In the genomic region with DNA sequence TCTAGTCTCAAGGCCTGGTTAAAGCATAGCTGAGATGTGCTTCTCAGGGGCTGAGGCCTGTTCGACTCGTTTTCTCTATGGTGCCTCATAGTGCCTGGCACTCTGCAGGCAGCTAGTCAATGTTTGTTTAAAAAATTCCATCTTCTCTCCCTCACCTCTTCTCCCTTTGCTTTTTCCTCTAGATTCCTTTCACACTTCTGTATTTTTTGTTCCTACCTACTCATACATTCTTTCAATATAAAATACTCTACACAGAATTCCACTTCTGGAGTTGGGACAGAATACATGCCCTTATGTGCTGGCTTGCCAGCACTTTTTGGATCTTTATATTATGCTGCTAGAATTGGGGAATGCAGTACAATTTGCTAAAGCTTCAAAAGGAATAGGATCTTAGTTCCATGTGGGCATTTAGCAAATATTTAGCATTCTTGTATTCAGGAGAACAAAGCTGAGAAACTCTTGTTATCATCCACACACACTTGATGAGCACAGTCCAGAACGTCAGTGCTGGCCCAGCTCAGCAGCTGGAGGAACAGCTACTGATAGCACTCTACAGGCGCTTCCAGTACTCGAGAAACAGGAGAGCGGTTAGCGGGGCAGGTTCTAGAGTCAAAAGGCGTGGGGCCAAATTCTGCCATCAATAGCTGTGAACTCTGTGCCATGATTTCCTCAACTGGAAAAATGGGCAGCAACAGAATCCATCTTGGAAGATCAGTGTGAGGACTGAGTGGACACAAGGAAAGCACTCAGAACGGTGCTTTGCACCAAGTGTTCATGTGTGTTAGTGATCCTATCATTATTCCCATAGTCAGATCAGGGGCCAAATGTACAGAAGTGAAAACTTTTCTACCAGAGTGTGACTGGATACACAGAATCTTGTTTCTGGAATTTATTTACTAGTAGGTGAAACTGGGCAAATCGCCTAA, we compare ENCODE assay signal across 1 cellular context.
TF ChIP-seq lines count a peak whose summit lies in the region.

No MANE protein-coding gene starts in this region.

TF ChIP-seq in HepG2, 621 proteins besides CTCF, POLR2A, EP300 and RAD21:
- TF ChIP-seq BRCA1 (CRISPR knock-in tag; IDR thresholded peaks at IDR 0.05) (no peak), HDAC1 (CRISPR knock-in tag; IDR thresholded peaks at IDR 0.05) (no peak), KAT8 (CRISPR knock-in tag; IDR thresholded peaks at IDR 0.05) (peak; percentile 36; the same call in 1 of the 2 replicates), ZNF546 (CRISPR knock-in tag; conservative IDR thresholded peaks at IDR 0.05) (no peak), POLR2G (IDR thresholded peaks at IDR 0.05; ENCODE audit: low read depth, low read length) (peak; percentile 25; the same call in 1 of the 2 replicates), HNF4A (CRISPR knock-in tag; IDR thresholded peaks at IDR 0.05) (no peak), ZNF775 (CRISPR knock-in tag; IDR thresholded peaks at IDR 0.05; ENCODE audit: borderline replicate concordance) (peak; percentile 99), ARID5B (CRISPR knock-in tag; IDR thresholded peaks at IDR 0.05) (peak; percentile 45), ZSCAN9 (CRISPR knock-in tag; IDR thresholded peaks at IDR 0.05; ENCODE audit: borderline replicate concordance) (0 out of 2 replicates have a peak, but pooled peaks have one; percentile 29), PPARG (CRISPR knock-in tag; conservative IDR thresholded peaks at IDR 0.05) (no peak), SAP130 (CRISPR knock-in tag; IDR thresholded peaks at IDR 0.05; ENCODE audit: low read depth) (peak; percentile 51; the same call in 1 of the 2 replicates), MBD4 (IDR thresholded peaks at IDR 0.05; ENCODE audit: borderline replicate concordance, low read length) (0 out of 2 replicates have a peak, but pooled peaks have one; percentile 61), ZFY (CRISPR knock-in tag; IDR thresholded peaks at IDR 0.05) (peak; percentile 46; the same call in 1 of the 2 replicates), ZFX (CRISPR knock-in tag; IDR thresholded peaks at IDR 0.05; ENCODE audit: low read depth) (peak; percentile 73), GATAD1 (CRISPR knock-in tag; IDR thresholded peaks at IDR 0.05) (0 out of 2 replicates have a peak, but pooled peaks have one; percentile 5), CBX1 (IDR thresholded peaks at IDR 0.05; ENCODE audit: low read depth) (no peak), TEAD3 (CRISPR knock-in tag; optimal IDR thresholded peaks at IDR 0.05; ENCODE audit: borderline replicate concordance) (peak; percentile 65), AHR (CRISPR knock-in tag; IDR thresholded peaks at IDR 0.05) (no peak), GABPA (IDR thresholded peaks at IDR 0.05; ENCODE audit: low read depth, low read length) (no peak), GABPA (CRISPR knock-in tag; IDR thresholded peaks at IDR 0.05; ENCODE audit: low read depth) (peak; percentile 9; the same call in 1 of the 2 replicates), FOXA1 (IDR thresholded peaks at IDR 0.05) (no peak), FOXA1 (CRISPR knock-in tag; IDR thresholded peaks at IDR 0.05) (peak; percentile 31; the same call in 1 of the 2 replicates), TFAP4 (IDR thresholded peaks at IDR 0.05; ENCODE audit: borderline replicate concordance, low read depth) (no peak), YEATS2 (CRISPR knock-in tag; IDR thresholded peaks at IDR 0.05; ENCODE audit: borderline replicate concordance) (peak; percentile 35; the same call in 1 of the 2 replicates), ZNF337 (CRISPR knock-in tag; IDR thresholded peaks at IDR 0.05; ENCODE audit: borderline replicate concordance, low read depth) (no peak), ASH2L (IDR thresholded peaks at IDR 0.05; ENCODE audit: insufficient read length, low read depth, low read length) (peak; percentile 40), FOXP1 (IDR thresholded peaks at IDR 0.05) (no peak), FOXP1 (CRISPR knock-in tag; IDR thresholded peaks at IDR 0.05) (no peak), ZSCAN21 (CRISPR knock-in tag; IDR thresholded peaks at IDR 0.05; ENCODE audit: borderline replicate concordance) (peak; percentile 88), DMAP1 (CRISPR knock-in tag; IDR thresholded peaks at IDR 0.05) (peak; percentile 50; the same call in 1 of the 2 replicates)
- TF ChIP-seq, protein P1, sequence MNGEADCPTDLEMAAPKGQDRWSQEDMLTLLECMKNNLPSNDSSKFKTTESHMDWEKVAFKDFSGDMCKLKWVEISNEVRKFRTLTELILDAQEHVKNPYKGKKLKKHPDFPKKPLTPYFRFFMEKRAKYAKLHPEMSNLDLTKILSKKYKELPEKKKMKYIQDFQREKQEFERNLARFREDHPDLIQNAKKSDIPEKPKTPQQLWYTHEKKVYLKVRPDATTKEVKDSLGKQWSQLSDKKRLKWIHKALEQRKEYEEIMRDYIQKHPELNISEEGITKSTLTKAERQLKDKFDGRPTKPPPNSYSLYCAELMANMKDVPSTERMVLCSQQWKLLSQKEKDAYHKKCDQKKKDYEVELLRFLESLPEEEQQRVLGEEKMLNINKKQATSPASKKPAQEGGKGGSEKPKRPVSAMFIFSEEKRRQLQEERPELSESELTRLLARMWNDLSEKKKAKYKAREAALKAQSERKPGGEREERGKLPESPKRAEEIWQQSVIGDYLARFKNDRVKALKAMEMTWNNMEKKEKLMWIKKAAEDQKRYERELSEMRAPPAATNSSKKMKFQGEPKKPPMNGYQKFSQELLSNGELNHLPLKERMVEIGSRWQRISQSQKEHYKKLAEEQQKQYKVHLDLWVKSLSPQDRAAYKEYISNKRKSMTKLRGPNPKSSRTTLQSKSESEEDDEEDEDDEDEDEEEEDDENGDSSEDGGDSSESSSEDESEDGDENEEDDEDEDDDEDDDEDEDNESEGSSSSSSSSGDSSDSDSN (CRISPR knock-in tag; IDR thresholded peaks at IDR 0.05) = 0 out of 2 replicates have a peak, but pooled peaks have one; percentile 33
- TF ChIP-seq, protein P2, sequence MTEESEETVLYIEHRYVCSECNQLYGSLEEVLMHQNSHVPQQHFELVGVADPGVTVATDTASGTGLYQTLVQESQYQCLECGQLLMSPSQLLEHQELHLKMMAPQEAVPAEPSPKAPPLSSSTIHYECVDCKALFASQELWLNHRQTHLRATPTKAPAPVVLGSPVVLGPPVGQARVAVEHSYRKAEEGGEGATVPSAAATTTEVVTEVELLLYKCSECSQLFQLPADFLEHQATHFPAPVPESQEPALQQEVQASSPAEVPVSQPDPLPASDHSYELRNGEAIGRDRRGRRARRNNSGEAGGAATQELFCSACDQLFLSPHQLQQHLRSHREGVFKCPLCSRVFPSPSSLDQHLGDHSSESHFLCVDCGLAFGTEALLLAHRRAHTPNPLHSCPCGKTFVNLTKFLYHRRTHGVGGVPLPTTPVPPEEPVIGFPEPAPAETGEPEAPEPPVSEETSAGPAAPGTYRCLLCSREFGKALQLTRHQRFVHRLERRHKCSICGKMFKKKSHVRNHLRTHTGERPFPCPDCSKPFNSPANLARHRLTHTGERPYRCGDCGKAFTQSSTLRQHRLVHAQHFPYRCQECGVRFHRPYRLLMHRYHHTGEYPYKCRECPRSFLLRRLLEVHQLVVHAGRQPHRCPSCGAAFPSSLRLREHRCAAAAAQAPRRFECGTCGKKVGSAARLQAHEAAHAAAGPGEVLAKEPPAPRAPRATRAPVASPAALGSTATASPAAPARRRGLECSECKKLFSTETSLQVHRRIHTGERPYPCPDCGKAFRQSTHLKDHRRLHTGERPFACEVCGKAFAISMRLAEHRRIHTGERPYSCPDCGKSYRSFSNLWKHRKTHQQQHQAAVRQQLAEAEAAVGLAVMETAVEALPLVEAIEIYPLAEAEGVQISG (CRISPR knock-in tag; IDR thresholded peaks at IDR 0.05) = peak; percentile 35; the same call in 1 of the 2 replicates
- TF ChIP-seq, protein P3, sequence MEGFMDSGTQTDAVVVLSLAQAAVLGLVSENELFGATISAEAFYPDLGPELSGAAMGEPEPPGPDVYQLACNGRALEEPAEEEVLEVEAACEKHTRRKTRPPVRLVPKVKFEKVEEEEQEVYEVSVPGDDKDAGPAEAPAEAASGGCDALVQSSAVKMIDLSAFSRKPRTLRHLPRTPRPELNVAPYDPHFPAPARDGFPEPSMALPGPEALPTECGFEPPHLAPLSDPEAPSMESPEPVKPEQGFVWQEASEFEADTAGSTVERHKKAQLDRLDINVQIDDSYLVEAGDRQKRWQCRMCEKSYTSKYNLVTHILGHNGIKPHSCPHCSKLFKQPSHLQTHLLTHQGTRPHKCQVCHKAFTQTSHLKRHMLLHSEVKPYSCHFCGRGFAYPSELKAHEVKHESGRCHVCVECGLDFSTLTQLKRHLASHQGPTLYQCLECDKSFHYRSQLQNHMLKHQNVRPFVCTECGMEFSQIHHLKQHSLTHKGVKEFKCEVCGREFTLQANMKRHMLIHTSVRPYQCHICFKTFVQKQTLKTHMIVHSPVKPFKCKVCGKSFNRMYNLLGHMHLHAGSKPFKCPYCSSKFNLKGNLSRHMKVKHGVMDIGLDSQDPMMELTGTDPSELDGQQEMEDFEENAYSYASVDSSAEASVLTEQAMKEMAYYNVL (CRISPR knock-in tag; IDR thresholded peaks at IDR 0.05; ENCODE audit: borderline replicate concordance) = 0 out of 2 replicates have a peak, but pooled peaks have one; percentile 42
- TF ChIP-seq, protein P4, sequence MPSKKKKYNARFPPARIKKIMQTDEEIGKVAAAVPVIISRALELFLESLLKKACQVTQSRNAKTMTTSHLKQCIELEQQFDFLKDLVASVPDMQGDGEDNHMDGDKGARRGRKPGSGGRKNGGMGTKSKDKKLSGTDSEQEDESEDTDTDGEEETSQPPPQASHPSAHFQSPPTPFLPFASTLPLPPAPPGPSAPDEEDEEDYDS (CRISPR knock-in tag; IDR thresholded peaks at IDR 0.05) = 0 out of 2 replicates have a peak, but pooled peaks have one; percentile 4
- TF ChIP-seq, protein P5, sequence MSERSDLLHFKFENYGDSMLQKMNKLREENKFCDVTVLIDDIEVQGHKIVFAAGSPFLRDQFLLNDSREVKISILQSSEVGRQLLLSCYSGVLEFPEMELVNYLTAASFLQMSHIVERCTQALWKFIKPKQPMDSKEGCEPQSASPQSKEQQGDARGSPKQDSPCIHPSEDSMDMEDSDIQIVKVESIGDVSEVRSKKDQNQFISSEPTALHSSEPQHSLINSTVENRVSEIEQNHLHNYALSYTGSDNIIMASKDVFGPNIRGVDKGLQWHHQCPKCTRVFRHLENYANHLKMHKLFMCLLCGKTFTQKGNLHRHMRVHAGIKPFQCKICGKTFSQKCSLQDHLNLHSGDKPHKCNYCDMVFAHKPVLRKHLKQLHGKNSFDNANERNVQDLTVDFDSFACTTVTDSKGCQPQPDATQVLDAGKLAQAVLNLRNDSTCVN (CRISPR knock-in tag; IDR thresholded peaks at IDR 0.05; ENCODE audit: borderline replicate concordance) = peak; percentile 78; the same call in 1 of the 2 replicates
